Comparison of ENCODE assay signal across 22 cellular contexts in genomic region chr17:6306820-6307219, GRCh38.
A peak's percentile ranks its signal among the peaks of the same experiment; 100 is the strongest.
DNase-seq lines count a peak whose midpoint lies in the region; ATAC-seq, FAIRE-seq and TF ChIP-seq lines count a peak whose summit lies in the region.
"Had no signal": no experiment of that assay in that cellular context is flagged by ENCODE, and none has a peak within 500 bp of the region (broad histone marks: within the 10 kb centered on the region; RNA-seq: fewer than 3 reads in every experiment).

No MANE protein-coding gene starts in this region.

- no peaks in the 10 kb centered on the region for H3K4me1 Mint-ChIP-seq in activated T-helper 17 cell treated with anti-CD3 and anti-CD28 coated beads, Interleukin-2, amount 50 U/mL, for 72 hours
- H3K4me1 Mint-ChIP-seq: CD4-positive, CD25-positive, alpha-beta regulatory T cell had no signal

- DNase-seq in Caki2 (ENCODE audit: low read depth) (peak; percentile 28), NCI-H69 (lab: John Stamatoyannopoulos, UW) (peak; percentile 46), bronchial epithelial cell (ENCODE audit: low read depth) (no peak), retina (peak; percentile 34), MG63 (no peak)
- no peak for DNase-seq in stimulated activated CD4-positive, alpha-beta T cell treated with anti-CD3 and anti-CD28 coated beads, Interleukin-4, amount 100 ng/mL, for 24 hours
- DNase-seq: 8988T; ACHN; CD4-positive, CD25-positive, alpha-beta regulatory T cell; DMS153; DMS79 treated with DMSO at 0.1 percent for 48 hours; GDM1; HFFc6; IMR-90; KBM-7 had no signal

- no peak overlapping the region for H3K4me3 Mint-ChIP-seq in activated T-helper 17 cell treated with anti-CD3 and anti-CD28 coated beads, Interleukin-2, amount 50 U/mL, for 72 hours
- H3K4me3 Mint-ChIP-seq: CD4-positive, CD25-positive, alpha-beta regulatory T cell; HFFc6 had no signal

- no peak for TF ChIP-seq CTCF in bronchial epithelial cell (IDR thresholded peaks at IDR 0.05; ENCODE audit: insufficient read depth, low read length, severe bottlenecking)

- H3K4me3 ChIP-seq in bronchial epithelial cell (ENCODE audit: low read depth, low read length) (no peak overlapping the region), MG63 (no peak overlapping the region)
- H3K4me3 ChIP-seq: BLaER1 treated with 17β-estradiol and CSF1 and Interleukin-3, amounts not matched to agents 10 nM and 100 nM; HAP-1 had no signal

- H3K36me3 ChIP-seq in bronchial epithelial cell (ENCODE audit: control insufficient read depth, insufficient read depth, low read length) (no peaks in the 10 kb centered on the region), MG63 (no peaks in the 10 kb centered on the region)
- H3K36me3 ChIP-seq: BLaER1 treated with 17β-estradiol and CSF1 and Interleukin-3, amounts not matched to agents 10 nM and 100 nM; HAP-1 had no signal

- H3K27ac Mint-ChIP-seq in activated T-helper 17 cell treated with anti-CD3 and anti-CD28 coated beads, Interleukin-2, amount 50 U/mL, for 72 hours: no peak overlapping the region
- H3K27ac Mint-ChIP-seq: CD4-positive, CD25-positive, alpha-beta regulatory T cell; HFFc6 had no signal

- no peaks in the 10 kb centered on the region for H3K9me3 ChIP-seq in MG63
- H3K9me3 ChIP-seq: BLaER1 treated with 17β-estradiol and CSF1 and Interleukin-3, amounts not matched to agents 10 nM and 100 nM; HAP-1 had no signal

- H3K9me3 Mint-ChIP-seq in activated T-helper 17 cell treated with anti-CD3 and anti-CD28 coated beads, Interleukin-2, amount 50 U/mL, for 72 hours: no peaks in the 10 kb centered on the region

- peak; percentile 88 for FAIRE-seq in bronchial epithelial cell (lab: Jason Lieb, UNC)
- FAIRE-seq: D721Med, GM12892, GM19239, H1 had no signal

- in situ Hi-C loops in Caki2 (cut with HindIII; ENCODE audit: low pct_unique_long_range_greater_than_20kb, low sequenced_read_pairs): no loop called here

- no peak for ATAC-seq in activated T-helper 17 cell treated with anti-CD3 and anti-CD28 coated beads, Interleukin-2, amount 50 U/mL, for 72 hours (replicated peaks)

- no peaks in the 10 kb centered on the region for H3K36me3 Mint-ChIP-seq in activated T-helper 17 cell treated with anti-CD3 and anti-CD28 coated beads, Interleukin-2, amount 50 U/mL, for 72 hours (ENCODE audit: low read depth)
- H3K36me3 Mint-ChIP-seq: CD4-positive, CD25-positive, alpha-beta regulatory T cell had no signal

- H3K27me3 Mint-ChIP-seq in activated T-helper 17 cell treated with anti-CD3 and anti-CD28 coated beads, Interleukin-2, amount 50 U/mL, for 72 hours: peaks cover 33% of the 10 kb centered on the region
- H3K27me3 Mint-ChIP-seq: CD4-positive, CD25-positive, alpha-beta regulatory T cell had no signal

- no peaks in the 10 kb centered on the region for H3K27me3 ChIP-seq in bronchial epithelial cell (ENCODE audit: control insufficient read depth, insufficient read depth, low read length)
- H3K27me3 ChIP-seq in MG63: no peaks in the 10 kb centered on the region; the same call in 1 of the 2 replicates

Comparison
In these comparisons a context has a peak if more than half of its experiments do, and no peak if none do; other contexts are left out.
1. DNase-seq: peak in Caki2 (single experiment), NCI-H69 (single experiment) and retina (single experiment); none in bronchial epithelial cell (single experiment), MG63 (single experiment) and stimulated activated CD4-positive, alpha-beta T cell treated with anti-CD3 and anti-CD28 coated beads, Interleukin-4, amount 100 ng/mL, for 24 hours (single experiment).